Comparison of ENCODE assay signal across 23 cellular contexts in genomic region chr4:130736436-130737185, GRCh38.
"Had no signal": no experiment of that assay in that cellular context is flagged by ENCODE, and none has a peak within 500 bp of the region (broad histone marks: within the 10 kb centered on the region; RNA-seq: fewer than 3 reads in every experiment).

No MANE protein-coding gene starts in this region.

- H3K4me3 ChIP-seq: K562, SJSA1, SK-N-MC had no signal

- H3K27ac Mint-ChIP-seq: IgD-negative memory B cell had no signal

- H3K4me3 Mint-ChIP-seq: IgD-negative memory B cell had no signal

- H3K27me3 ChIP-seq: SJSA1 had no signal

- H3K27ac ChIP-seq: HL-60, KMS-11, RWPE1, SJSA1, SK-N-MC had no signal

- H3K4me2 ChIP-seq: KMS-11 had no signal

- ATAC-seq: K562, Panc1, PC-3 had no signal

- H3K9ac ChIP-seq: KMS-11 had no signal

- DNase-seq: MV-4-11; NCI-H1048; NCI-H1105; NCI-H1417; NCI-H1436 treated with DMSO at 0.1 percent for 48 hours; NCI-H1694; NCI-H1930; NCI-H2081; NCI-H2107; NCI-H2227 treated with DMSO at 0.1 percent for 48 hours; NCI-H526 treated with DMSO at 0.1 percent for 48 hours; NCI-H748 treated with DMSO at 0.1 percent for 48 hours; NK-92 treated with Interleukin-12 subunit alpha and Interleukin-12 subunit beta, amount 100 ng/mL, for 24 hours; PC-3; SHP77 treated with DMSO at 0.1 percent for 48 hours had no signal

- H3K27me3 Mint-ChIP-seq: IgD-negative memory B cell had no signal

- H3K9me3 ChIP-seq: SJSA1 had no signal

- H3K4me1 ChIP-seq: SJSA1 had no signal

- H3K36me3 ChIP-seq: SJSA1 had no signal

- H3K36me3 Mint-ChIP-seq: IgD-negative memory B cell had no signal

- H3K4me1 Mint-ChIP-seq: IgD-negative memory B cell had no signal
